ENCODE assay signal across 15 cellular contexts in genomic region chr22:49856343-49856742, GRCh38. TPM values are rescaled to one million over a fixed set of nuclear protein-coding genes. Genes with fewer than 3 reads are reported as not detected.
A peak's percentile ranks its signal among the peaks of the same experiment; 100 is the strongest.
DNase-seq lines count a peak whose midpoint lies in the region; ATAC-seq and TF ChIP-seq lines count a peak whose summit lies in the region.
"Had no signal": no experiment of that assay in that cellular context is flagged by ENCODE, and none has a peak within 500 bp of the region (broad histone marks: within the 10 kb centered on the region; RNA-seq: fewer than 3 reads in every experiment).

No MANE protein-coding gene starts in this region.

- H3K27ac ChIP-seq in SU-DHL-6 (ENCODE audit: low read depth, low read length), result no peak overlapping the region
- H3K27ac ChIP-seq: KMS-11, thoracic aorta had no signal

- peak overlapping the region; percentile 79 for H3K4me2 ChIP-seq in SU-DHL-6 (ENCODE audit: low read depth, low read length, poor library complexity, severe bottlenecking)

- intact Hi-C loops in CD14-positive monocyte (cut with micrococcal nuclease), result no loop called here

- no peak overlapping the region for H2AFZ ChIP-seq in SU-DHL-6 (ENCODE audit: low read depth, low read length, severe bottlenecking)

- no peaks in the 10 kb centered on the region for H3K9me2 ChIP-seq in SU-DHL-6 (replicated peaks; ENCODE audit: insufficient read depth, low read length)

- ATAC-seq in activated T-cell treated with anti-CD3 and anti-CD28 coated beads, Interleukin-2, amount 50 U/mL, for 72 hours (replicated peaks in 1 of 2), result no peak
- ATAC-seq in activated T-cell treated with anti-CD3 and anti-CD28 coated beads, Interleukin-2, amount 50 U/mL, for 4 hours, result no peak
- no peak for ATAC-seq in stimulated activated effector memory CD8-positive, alpha-beta T cell treated with anti-CD3 and anti-CD28 coated beads, Interleukin-12 subunit alpha, Interleukin-12 subunit beta, amount 100 ng/mL, for 72 hours
- no peak for ATAC-seq in GM21381 (IDR thresholded peaks at IDR 0.05; ENCODE audit: unreplicated experiment)
- ATAC-seq: left lobe of liver had no signal

- no peaks in the 10 kb centered on the region for H3K27me3 ChIP-seq in SU-DHL-6 (ENCODE audit: low read length)
- H3K27me3 ChIP-seq in iPS-15b (ENCODE audit: control insufficient read depth, insufficient read depth, low read length), result peaks cover 14% of the 10 kb centered on the region

- no peaks in the 10 kb centered on the region for H3K9me3 Mint-ChIP-seq in activated T-cell treated with anti-CD3 and anti-CD28 coated beads, Interleukin-2, amount 50 U/mL, for 72 hours
- no peaks in the 10 kb centered on the region for H3K9me3 Mint-ChIP-seq in activated T-cell treated with anti-CD3 and anti-CD28 coated beads, Interleukin-2, amount 50 U/mL, for 4 hours
- H3K9me3 Mint-ChIP-seq in stimulated activated effector memory CD8-positive, alpha-beta T cell treated with anti-CD3 and anti-CD28 coated beads, Interleukin-12 subunit alpha, Interleukin-12 subunit beta, amount 100 ng/mL, for 72 hours, result no peaks in the 10 kb centered on the region
- no peaks in the 10 kb centered on the region for H3K9me3 Mint-ChIP-seq in CD14-positive monocyte

- H3K4me3 Mint-ChIP-seq in activated T-cell treated with anti-CD3 and anti-CD28 coated beads, Interleukin-2, amount 50 U/mL, for 72 hours, result peak overlapping the region; percentile 89 to 99
- H3K4me3 Mint-ChIP-seq in activated T-cell treated with anti-CD3 and anti-CD28 coated beads, Interleukin-2, amount 50 U/mL, for 4 hours, result no peak overlapping the region
- peak overlapping the region; percentile 96 for H3K4me3 Mint-ChIP-seq in stimulated activated effector memory CD8-positive, alpha-beta T cell treated with anti-CD3 and anti-CD28 coated beads, Interleukin-12 subunit alpha, Interleukin-12 subunit beta, amount 100 ng/mL, for 72 hours
- no peak overlapping the region for H3K4me3 Mint-ChIP-seq in CD14-positive monocyte

- H3K4me3 ChIP-seq in SU-DHL-6 (ENCODE audit: insufficient read depth, low read length, poor library complexity, severe bottlenecking) (no peak overlapping the region), iPS-15b (ENCODE audit: low read depth, low read length) (no peak overlapping the region)

- peaks cover 6% of the 10 kb centered on the region for H3K27me3 Mint-ChIP-seq in activated T-cell treated with anti-CD3 and anti-CD28 coated beads, Interleukin-2, amount 50 U/mL, for 72 hours (ENCODE audit: low read depth)
- peaks cover 2% of the 10 kb centered on the region for H3K27me3 Mint-ChIP-seq in activated T-cell treated with anti-CD3 and anti-CD28 coated beads, Interleukin-2, amount 50 U/mL, for 4 hours (ENCODE audit: low read depth)
- peaks cover 0 to 6% (median 3%) of the 10 kb centered on the region in 3 donors for H3K27me3 Mint-ChIP-seq in CD14-positive monocyte (ENCODE audit: low read depth in 3 of 3)

- peaks cover 72% of the 10 kb centered on the region for H3K79me2 ChIP-seq in SU-DHL-6 (ENCODE audit: insufficient read depth, low read length)

- H3K4me1 Mint-ChIP-seq in activated T-cell treated with anti-CD3 and anti-CD28 coated beads, Interleukin-2, amount 50 U/mL, for 72 hours (ENCODE audit: low read depth), result peaks cover 47% of the 10 kb centered on the region
- H3K4me1 Mint-ChIP-seq in activated T-cell treated with anti-CD3 and anti-CD28 coated beads, Interleukin-2, amount 50 U/mL, for 4 hours (ENCODE audit: low read depth), result peaks cover 46% of the 10 kb centered on the region
- peaks cover 56% of the 10 kb centered on the region for H3K4me1 Mint-ChIP-seq in stimulated activated effector memory CD8-positive, alpha-beta T cell treated with anti-CD3 and anti-CD28 coated beads, Interleukin-12 subunit alpha, Interleukin-12 subunit beta, amount 100 ng/mL, for 72 hours
- peaks cover 47% of the 10 kb centered on the region for H3K4me1 Mint-ChIP-seq in CD14-positive monocyte

- H3K9ac ChIP-seq in SU-DHL-6 (ENCODE audit: low read length), result no peak overlapping the region
- H3K9ac ChIP-seq in iPS-15b (ENCODE audit: low read depth, low read length), result peak overlapping the region; percentile 32
- H3K9ac ChIP-seq: KMS-11 had no signal

- no peak overlapping the region for H3K27ac Mint-ChIP-seq in activated T-cell treated with anti-CD3 and anti-CD28 coated beads, Interleukin-2, amount 50 U/mL, for 72 hours
- no peak overlapping the region for H3K27ac Mint-ChIP-seq in stimulated activated effector memory CD8-positive, alpha-beta T cell treated with anti-CD3 and anti-CD28 coated beads, Interleukin-12 subunit alpha, Interleukin-12 subunit beta, amount 100 ng/mL, for 72 hours
- peak overlapping the region in 1 of 7 donors; percentile 55 for H3K27ac Mint-ChIP-seq in CD14-positive monocyte

- no peak for DNase-seq in activated T-cell treated with anti-CD3 and anti-CD28 coated beads, Interleukin-2, amount 50 U/mL, for 72 hours
- no peak for DNase-seq in activated T-cell treated with anti-CD3 and anti-CD28 coated beads, Interleukin-2, amount 50 U/mL, for 4 hours
- DNase-seq in stimulated activated effector memory CD8-positive, alpha-beta T cell treated with anti-CD3 and anti-CD28 coated beads, Interleukin-12 subunit alpha, Interleukin-12 subunit beta, amount 100 ng/mL, for 72 hours (ENCODE audit: low spot score in 2 of 2), result no peak
- DNase-seq in NCI-H524 treated with DMSO at 0.1 percent for 48 hours (lab: John Stamatoyannopoulos, UW) (no peak), CD14-positive monocyte (ENCODE audit: low spot score) (no peak)
- DNase-seq: activated CD4-positive, CD25-positive, alpha-beta regulatory T cell treated with anti-CD3 and anti-CD28 coated beads, Interleukin-2, amount 50 U/mL, for 72 hours; activated T-cell treated with anti-CD3 and anti-CD28 coated beads, Interleukin-2, amount 50 U/mL, for 48 hours; DMS 273 treated with DMSO at 0.1 percent for 48 hours; NCI-H2107 had no signal

- H3K9me3 ChIP-seq in SU-DHL-6 (ENCODE audit: insufficient read depth, low read length) (no peaks in the 10 kb centered on the region), iPS-15b (ENCODE audit: control insufficient read depth, insufficient read depth, low read length) (no peaks in the 10 kb centered on the region)
- H3K9me3 ChIP-seq: thoracic aorta had no signal

- no peaks in the 10 kb centered on the region for H4K20me1 ChIP-seq in SU-DHL-6 (ENCODE audit: low read depth, low read length)

- peaks cover 5% of the 10 kb centered on the region; the same call in 1 of the 2 replicates for H3F3A ChIP-seq in SU-DHL-6 (ENCODE audit: insufficient read depth)

- TF ChIP-seq CTCF in SU-DHL-6 (IDR thresholded peaks at IDR 0.05; ENCODE audit: insufficient read depth, low read length, poor library complexity, severe bottlenecking) (no peak), CD14-positive monocyte (IDR thresholded peaks at IDR 0.05) (no peak)

- peaks cover 0 to 1% of the 10 kb centered on the region in 2 donors for H3K36me3 Mint-ChIP-seq in activated T-cell treated with anti-CD3 and anti-CD28 coated beads, Interleukin-2, amount 50 U/mL, for 72 hours (ENCODE audit: insufficient read depth in 2 of 2)
- H3K36me3 Mint-ChIP-seq in activated T-cell treated with anti-CD3 and anti-CD28 coated beads, Interleukin-2, amount 50 U/mL, for 4 hours (ENCODE audit: insufficient read depth), result no peaks in the 10 kb centered on the region
- peaks cover 46% of the 10 kb centered on the region for H3K36me3 Mint-ChIP-seq in stimulated activated effector memory CD8-positive, alpha-beta T cell treated with anti-CD3 and anti-CD28 coated beads, Interleukin-12 subunit alpha, Interleukin-12 subunit beta, amount 100 ng/mL, for 72 hours
- peaks cover 3 to 14% of the 10 kb centered on the region in 2 donors for H3K36me3 Mint-ChIP-seq in CD14-positive monocyte

- no peaks in the 10 kb centered on the region for H3K36me3 ChIP-seq in SU-DHL-6 (ENCODE audit: low read length)
- no peaks in the 10 kb centered on the region for H3K36me3 ChIP-seq in iPS-15b (ENCODE audit: control insufficient read depth, insufficient read depth, low read length)
- H3K36me3 ChIP-seq: thoracic aorta had no signal

- peaks cover 9% of the 10 kb centered on the region for H3K4me1 ChIP-seq in iPS-15b (ENCODE audit: control insufficient read depth, insufficient read depth, low read length)

RNA-seq across cellular contexts. Expression of gene ZBED4, which starts 2.7 kb away (rescaled TPM):
- 10 to 100 TPM; 22.3 to 23.6 TPM for total RNA-seq in activated T-cell treated with anti-CD3 and anti-CD28 coated beads, Interleukin-2, amount 50 U/mL, for 72 hours
- 10 to 100 TPM; 16.5 to 17.7 (median 16.8) TPM for total RNA-seq in activated T-cell treated with anti-CD3 and anti-CD28 coated beads, Interleukin-2, amount 50 U/mL, for 4 hours
- polyA plus RNA-seq in CD14-positive monocyte, result 1 to 10 TPM; 3.8 to 5.7 TPM

RNA-seq across cellular contexts. Expression of gene BRD1, which starts 28.7 kb away (rescaled TPM):
- 10 to 100 TPM; 42.3 to 43.4 TPM for total RNA-seq in activated T-cell treated with anti-CD3 and anti-CD28 coated beads, Interleukin-2, amount 50 U/mL, for 72 hours
- total RNA-seq in activated T-cell treated with anti-CD3 and anti-CD28 coated beads, Interleukin-2, amount 50 U/mL, for 4 hours, result 10 to 100 TPM; 26.8 to 34.9 (median 32.3) TPM
- polyA plus RNA-seq in CD14-positive monocyte, result under 1 TPM; 0.61 to 0.86 TPM

Comparison
In these comparisons a context has a peak if more than half of its experiments do, and no peak if none do; other contexts are left out.
1. H3K4me3 Mint-ChIP-seq: peak in activated T-cell treated with anti-CD3 and anti-CD28 coated beads, Interleukin-2, amount 50 U/mL, for 72 hours (2 of 2) and stimulated activated effector memory CD8-positive, alpha-beta T cell treated with anti-CD3 and anti-CD28 coated beads, Interleukin-12 subunit alpha, Interleukin-12 subunit beta, amount 100 ng/mL, for 72 hours (single experiment); none in activated T-cell treated with anti-CD3 and anti-CD28 coated beads, Interleukin-2, amount 50 U/mL, for 4 hours (single experiment) and CD14-positive monocyte (0 of 2).